Comparison of ENCODE assay signal across 8 cellular contexts in genomic region chr6:167217951-167218759, GRCh38.
DNase-seq lines count a peak whose midpoint lies in the region; ATAC-seq and TF ChIP-seq lines count a peak whose summit lies in the region.
"Not testable (repeated sequence)": the region's sequence is repeated elsewhere in the genome, so short reads cannot be mapped to it uniquely, and the experiment has no call there.

No MANE protein-coding gene starts in this region.

- not testable (repeated sequence) for H3K23ac ChIP-seq in trophoblast cell (ENCODE audit: low read length)

- not testable (repeated sequence) for H3K36me3 Mint-ChIP-seq in WTC11; MCF 10A (ENCODE audit: insufficient read depth, unreplicated experiment)

- not testable (repeated sequence) for H3K18ac ChIP-seq in trophoblast cell (ENCODE audit: low read length)

- H3K27me3 Mint-ChIP-seq in WTC11 (ENCODE audit: low read depth) (peaks cover 24% of the 10 kb centered on the region), MCF 10A (ENCODE audit: insufficient read depth, unreplicated experiment) (peaks cover 27% of the 10 kb centered on the region)

- not testable (repeated sequence) for TF ChIP-seq CTCF in WTC11 (IDR thresholded peaks at IDR 0.05); MCF 10A (IDR thresholded peaks at IDR 0.05; ENCODE audit: unreplicated experiment)

- no CpG with 5 or more reads among the region's 15 CpGs for WGBS in trophoblast cell (ENCODE audit: extremely low coverage, insufficient coverage, insufficient read length)

- H3K27ac ChIP-seq in trophoblast cell (ENCODE audit: low read depth, low read length): peak overlapping the region; percentile 10

- not testable (repeated sequence) for H4K91ac ChIP-seq in trophoblast cell (ENCODE audit: low read depth, low read length)

- not testable (repeated sequence) for H2AK5ac ChIP-seq in trophoblast cell (ENCODE audit: low read length)

- BruUV-seq in MCF 10A (replicated peaks; lab: Mats Ljungman, UMichigan): not testable (repeated sequence)

- DNase-seq in AML-193 (lab: John Stamatoyannopoulos, UW) (peak; percentile 37 to 43), NCI-H2171 treated with DMSO at 0.1 percent for 48 hours (lab: John Stamatoyannopoulos, UW) (peak; percentile 62), MCF 10A (ENCODE audit: unreplicated experiment) (peak; percentile 20), trophoblast cell (peak; percentile 2 to 45)
- DNase-seq in WTC11 (ENCODE audit: low spot score); left ventricle myocardium superior: not testable (repeated sequence)

- H3K27me3 ChIP-seq in trophoblast cell (ENCODE audit: insufficient read depth, low read length): not testable (repeated sequence)

- ATAC-seq in GM18909 (IDR thresholded peaks at IDR 0.05; ENCODE audit: poor library complexity, unreplicated experiment) (peak; percentile 90), HG03159 (IDR thresholded peaks at IDR 0.05; ENCODE audit: unreplicated experiment) (peak; percentile 82), WTC11 (peak; percentile 38), left ventricle myocardium superior (peak; percentile 70)

- H3K4me2 ChIP-seq in trophoblast cell (ENCODE audit: low read length): not testable (repeated sequence)

- not testable (repeated sequence) for H4K12ac ChIP-seq in trophoblast cell (ENCODE audit: low read depth, low read length)

- not testable (repeated sequence) for H3K9me3 Mint-ChIP-seq in WTC11; MCF 10A (ENCODE audit: unreplicated experiment)

- H2BK12ac ChIP-seq in trophoblast cell (ENCODE audit: low read length): not testable (repeated sequence)

- H2BK5ac ChIP-seq in trophoblast cell (ENCODE audit: low read depth, low read length, poor library complexity): not testable (repeated sequence)

- not testable (repeated sequence) for H3K27ac Mint-ChIP-seq in WTC11; MCF 10A (ENCODE audit: low read depth, unreplicated experiment)

- not testable (repeated sequence) for H3K79me2 ChIP-seq in trophoblast cell (ENCODE audit: control insufficient read depth, insufficient read depth, low read length, poor library complexity)

- H3K9ac ChIP-seq in trophoblast cell (ENCODE audit: low read length): not testable (repeated sequence)

- H3K14ac ChIP-seq in trophoblast cell (ENCODE audit: low read length): not testable (repeated sequence)

- not testable (repeated sequence) for H2AFZ ChIP-seq in trophoblast cell (ENCODE audit: insufficient read depth, low read length, poor library complexity)

- not testable (repeated sequence) for H3K4me3 ChIP-seq in trophoblast cell (ENCODE audit: low read depth, low read length)

- peaks cover 24% of the 10 kb centered on the region for H3K4me1 Mint-ChIP-seq in WTC11
- not testable (repeated sequence) for H3K4me1 Mint-ChIP-seq in MCF 10A (ENCODE audit: insufficient read depth, unreplicated experiment)

- H3K36me3 ChIP-seq in trophoblast cell (ENCODE audit: control insufficient read depth in 1 of 2, insufficient read depth in 2 of 2, low read length in 2 of 2): not testable (repeated sequence)

- not testable (repeated sequence) for H2BK120ac ChIP-seq in trophoblast cell (ENCODE audit: insufficient read depth, low read length, poor library complexity)

- not testable (repeated sequence) for H3K4me3 Mint-ChIP-seq in WTC11; MCF 10A (ENCODE audit: unreplicated experiment)

- POLR2A ChIA-PET in WTC11 (lab: Charles Lee); MCF 10A (lab: Yijun Ruan, JAX): not testable (repeated sequence)

- H3K4ac ChIP-seq in trophoblast cell (ENCODE audit: low read depth, low read length): not testable (repeated sequence)

- intact Hi-C loops in MCF 10A (cut with micrococcal nuclease): loop anchor here (10.0 kb wide), 1 partner anchor 137 kb away; no protein-coding TSS in a partner anchor
- intact Hi-C loops in left ventricle myocardium superior (cut with micrococcal nuclease): not testable (repeated sequence)

- H3K79me1 ChIP-seq in trophoblast cell (ENCODE audit: low read length): not testable (repeated sequence)

- not testable (repeated sequence) for H4K8ac ChIP-seq in trophoblast cell (ENCODE audit: low read depth, low read length)

- H3K9me3 ChIP-seq in trophoblast cell (ENCODE audit: insufficient read depth, low read depth, low read length): not testable (repeated sequence)

- CTCF ChIA-PET in WTC11 (lab: Charles Lee): interaction anchor here (1.2 to 2.6 kb wide), 6 partner anchors 12 to 133 kb away, joined by 3 to 8 read pairs (median 6); no protein-coding TSS in a partner anchor
- CTCF ChIA-PET in MCF 10A (lab: Yijun Ruan, JAX): interaction anchor here (0.7 to 1.5 kb wide), 3 partner anchors 70 to 708 kb away, joined by 3 to 8 read pairs (median 4); no protein-coding TSS in a partner anchor

- H3K4me1 ChIP-seq in trophoblast cell (ENCODE audit: control insufficient read depth in 1 of 2, insufficient read depth in 2 of 2, low read length in 2 of 2): not testable (repeated sequence)

Comparison
In these comparisons a context has a peak if more than half of its experiments do, and no peak if none do; other contexts are left out.
1. ATAC-seq: peak in every context shown above with its lines; median percentile 90 in GM18909; 82 in HG03159; 70 in left ventricle myocardium superior; 38 in WTC11.